ENCODE assay signal across 8 cellular contexts in genomic region chr13:45206340-45206739, GRCh38. TPM values are rescaled to one million over a fixed set of nuclear protein-coding genes. Genes with fewer than 3 reads are reported as not detected.
DNase-seq lines count a peak whose midpoint lies in the region; ATAC-seq and TF ChIP-seq lines count a peak whose summit lies in the region.

No MANE protein-coding gene starts in this region.

- H4K20me1 ChIP-seq in neural cell (ENCODE audit: insufficient read depth) = no peaks in the 10 kb centered on the region

- TF ChIP-seq EP300 in neural cell (conservative IDR thresholded peaks at IDR 0.05; ENCODE audit: poor library complexity, severe bottlenecking) = no peak

- DNase-seq in breast epithelium (ENCODE audit: low spot score in 2 of 2) (no peak), T-helper 17 cell (no peak), NCI-H2227 (lab: John Stamatoyannopoulos, UW; ENCODE audit: unreplicated experiment) (no peak), NCI-H446 (lab: John Stamatoyannopoulos, UW) (no peak)

- H3K4me3 Mint-ChIP-seq in T-helper 17 cell = no peak overlapping the region

- intact Hi-C loops in breast epithelium (cut with DNase I; ENCODE audit: low total_unique reads) = no loop called here

- no peak overlapping the region for H2AFZ ChIP-seq in neural cell (ENCODE audit: low read depth, low read length)

- peaks cover 17% of the 10 kb centered on the region for H3K36me3 Mint-ChIP-seq in T-helper 17 cell (ENCODE audit: low read depth)

- H3K4me2 ChIP-seq in neural cell (ENCODE audit: low read length) = no peak overlapping the region

- H3K9me3 ChIP-seq in breast epithelium (no peaks in the 10 kb centered on the region), neural cell (ENCODE audit: low read length) (no peaks in the 10 kb centered on the region), T-helper 17 cell (ENCODE audit: control insufficient read depth, low read length, poor library complexity, severe bottlenecking) (no peaks in the 10 kb centered on the region)

- H3K27ac Mint-ChIP-seq in T-helper 17 cell = no peak overlapping the region

- H3K27me3 ChIP-seq in breast epithelium (no peaks in the 10 kb centered on the region), neural cell (ENCODE audit: insufficient read depth, low read depth, low read length) (no peaks in the 10 kb centered on the region)

- no peaks in the 10 kb centered on the region for H3K79me2 ChIP-seq in neural cell (replicated peaks; ENCODE audit: insufficient read depth, low read length)

- no peak for TF ChIP-seq CTCF in breast epithelium (IDR thresholded peaks at IDR 0.05)
- no peak for TF ChIP-seq CTCF in neural cell (IDR thresholded peaks at IDR 0.05; ENCODE audit: poor library complexity, severe bottlenecking)

- no peak overlapping the region for H3K4me3 ChIP-seq in breast epithelium
- H3K4me3 ChIP-seq in neural cell (ENCODE audit: low read length) = peak overlapping the region; percentile 0

- no peak for TF ChIP-seq POLR2A in breast epithelium (IDR thresholded peaks at IDR 0.05)

- H3K36me3 ChIP-seq in breast epithelium (no peaks in the 10 kb centered on the region), neural cell (ENCODE audit: insufficient read depth, low read length) (no peaks in the 10 kb centered on the region)

- H3F3A ChIP-seq in neural cell (ENCODE audit: insufficient read depth, low read length, poor library complexity, severe bottlenecking) = no peaks in the 10 kb centered on the region

- TF ChIP-seq RAD21 in neural cell (conservative IDR thresholded peaks at IDR 0.05) = no peak

- H3K27me3 Mint-ChIP-seq in T-helper 17 cell = no peaks in the 10 kb centered on the region

- peak; percentile 49 for ATAC-seq in GM18517 (IDR thresholded peaks at IDR 0.05; ENCODE audit: unreplicated experiment)
- ATAC-seq in HG03135 (IDR thresholded peaks at IDR 0.05; ENCODE audit: unreplicated experiment) = peak; percentile 55
- ATAC-seq in T-helper 17 cell = no peak
- no peak for ATAC-seq in HG03175 (IDR thresholded peaks at IDR 0.05; ENCODE audit: unreplicated experiment)

- H3K27ac ChIP-seq in breast epithelium (peak overlapping the region; percentile 48 to 77), neural cell (ENCODE audit: low read length) (no peak overlapping the region)

- no peaks in the 10 kb centered on the region for H3K4me1 ChIP-seq in breast epithelium

- H3K9me2 ChIP-seq in neural cell (ENCODE audit: insufficient read depth, low read length) = no peaks in the 10 kb centered on the region

- H3K9ac ChIP-seq in neural cell (ENCODE audit: low read length) = no peak overlapping the region

- peaks cover 13% of the 10 kb centered on the region for H3K4me1 Mint-ChIP-seq in T-helper 17 cell

TF ChIP-seq in neural cell, 6 proteins besides CTCF, POLR2A, EP300 and RAD21:
- no peak for TF ChIP-seq EZH2 (IDR thresholded peaks at IDR 0.05; ENCODE audit: borderline replicate concordance, insufficient read depth, low read length, poor library complexity, severe bottlenecking)
- no peak for TF ChIP-seq TAF1 (IDR thresholded peaks at IDR 0.05; ENCODE audit: low read depth)
- no peak for TF ChIP-seq REST (IDR thresholded peaks at IDR 0.05; ENCODE audit: borderline replicate concordance)
- no peak for TF ChIP-seq SMC3 (conservative IDR thresholded peaks at IDR 0.05; ENCODE audit: poor library complexity)

RNA-seq across cellular contexts. Expression of gene KCTD4, which starts 5.5 kb away (rescaled TPM):
- under 1 TPM in 1 of 3 donors, not detected in 2; 0.33 TPM for total RNA-seq in breast epithelium
- polyA plus RNA-seq in neural cell = 1.2 and 2.0 TPM in 2 replicates
- polyA minus RNA-seq in neural cell = 1.5 and 1.6 TPM in 2 replicates
- total RNA-seq in T-helper 17 cell = not detected

Comparison
In these comparisons a context has a peak if more than half of its experiments do, and no peak if none do; other contexts are left out.
1. ATAC-seq: peak in GM18517 (single experiment) and HG03135 (single experiment); none in T-helper 17 cell (single experiment) and HG03175 (single experiment).